In genomic region chr5:176134529-176135223, GRCh38 we compare ENCODE assay signal across 1 cellular context.
TF ChIP-seq lines count a peak whose summit lies in the region.

No MANE protein-coding gene starts in this region.

TF ChIP-seq in IMR-90, 13 proteins besides CTCF, POLR2A, EP300 and RAD21 (continued from another document):
- TF ChIP-seq, protein P1, sequence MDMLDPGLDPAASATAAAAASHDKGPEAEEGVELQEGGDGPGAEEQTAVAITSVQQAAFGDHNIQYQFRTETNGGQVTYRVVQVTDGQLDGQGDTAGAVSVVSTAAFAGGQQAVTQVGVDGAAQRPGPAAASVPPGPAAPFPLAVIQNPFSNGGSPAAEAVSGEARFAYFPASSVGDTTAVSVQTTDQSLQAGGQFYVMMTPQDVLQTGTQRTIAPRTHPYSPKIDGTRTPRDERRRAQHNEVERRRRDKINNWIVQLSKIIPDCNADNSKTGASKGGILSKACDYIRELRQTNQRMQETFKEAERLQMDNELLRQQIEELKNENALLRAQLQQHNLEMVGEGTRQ (IDR thresholded peaks at IDR 0.05; ENCODE audit: low read depth, low read length), result no peak
- no peak for TF ChIP-seq MAFK (IDR thresholded peaks at IDR 0.05; ENCODE audit: low read depth, low read length)
- TF ChIP-seq MXI1 (IDR thresholded peaks at IDR 0.05; ENCODE audit: borderline replicate concordance, low read depth, low read length), result no peak
- no peak for TF ChIP-seq MAZ (IDR thresholded peaks at IDR 0.05; ENCODE audit: borderline replicate concordance, low read depth, low read length)
- TF ChIP-seq BHLHE40 (IDR thresholded peaks at IDR 0.05; ENCODE audit: low read depth, low read length), result no peak
- TF ChIP-seq CEBPB (IDR thresholded peaks at IDR 0.05; ENCODE audit: low read depth, low read length), result no peak
- TF ChIP-seq, protein P2, sequence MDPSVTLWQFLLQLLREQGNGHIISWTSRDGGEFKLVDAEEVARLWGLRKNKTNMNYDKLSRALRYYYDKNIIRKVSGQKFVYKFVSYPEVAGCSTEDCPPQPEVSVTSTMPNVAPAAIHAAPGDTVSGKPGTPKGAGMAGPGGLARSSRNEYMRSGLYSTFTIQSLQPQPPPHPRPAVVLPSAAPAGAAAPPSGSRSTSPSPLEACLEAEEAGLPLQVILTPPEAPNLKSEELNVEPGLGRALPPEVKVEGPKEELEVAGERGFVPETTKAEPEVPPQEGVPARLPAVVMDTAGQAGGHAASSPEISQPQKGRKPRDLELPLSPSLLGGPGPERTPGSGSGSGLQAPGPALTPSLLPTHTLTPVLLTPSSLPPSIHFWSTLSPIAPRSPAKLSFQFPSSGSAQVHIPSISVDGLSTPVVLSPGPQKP (IDR thresholded peaks at IDR 0.05; ENCODE audit: borderline replicate concordance, low read depth, low read length), result no peak
- TF ChIP-seq CHD1 (IDR thresholded peaks at IDR 0.05; ENCODE audit: low read depth, low read length), result no peak
- TF ChIP-seq NFE2L2 (IDR thresholded peaks at IDR 0.05; ENCODE audit: low read depth, low read length), result no peak
- TF ChIP-seq RCOR1 (IDR thresholded peaks at IDR 0.05; ENCODE audit: insufficient replicate concordance, low read length), result no peak
